ENCODE assay signal across 16 cellular contexts in genomic region chr2:168459256-168459655, GRCh38.
"Had no signal": no experiment of that assay in that cellular context is flagged by ENCODE, and none has a peak within 500 bp of the region (broad histone marks: within the 10 kb centered on the region; RNA-seq: fewer than 3 reads in every experiment).

No MANE protein-coding gene starts in this region.

- H3K4me3 ChIP-seq: colonic mucosa, lung, ovary had no signal

- DNase-seq: activated CD4-positive, alpha-beta T cell treated with anti-CD3 and anti-CD28 coated beads, Interleukin-2, amount 50 U/mL, for 4 hours; activated CD4-positive, CD25-positive, alpha-beta regulatory T cell treated with anti-CD3 and anti-CD28 coated beads, Interleukin-2, amount 50 U/mL, for 72 hours; activated effector memory CD4-positive, alpha-beta T cell treated with Interleukin-2 at 50 U/mL for 16 hours; activated naive CD8-positive, alpha-beta T cell treated with anti-CD3 and anti-CD28 coated beads for 36 hours; activated T-cell treated with anti-CD3 and anti-CD28 coated beads, Interleukin-2, amount 50 U/mL, for 1 hour; anterior cingulate cortex; colonic mucosa; effector CD8-positive, alpha-beta T cell; nephron progenitor cell; ovary; stimulated activated CD4-positive, alpha-beta T cell treated with anti-CD3 and anti-CD28 coated beads, Interleukin-4, amount 100 ng/mL, for 4 hours; T-helper 9 cell had no signal

- H3K27me3 ChIP-seq: colonic mucosa, gastroesophageal sphincter, ovary had no signal

- H3K36me3 ChIP-seq: colonic mucosa, gastroesophageal sphincter, ovary had no signal

- H3K27me3 Mint-ChIP-seq: activated naive CD8-positive, alpha-beta T cell treated with anti-CD3 and anti-CD28 coated beads for 36 hours had no signal

- ATAC-seq: gastroesophageal sphincter had no signal

- H3K4me1 ChIP-seq: colonic mucosa had no signal

- H3K9me3 Mint-ChIP-seq: activated naive CD8-positive, alpha-beta T cell treated with anti-CD3 and anti-CD28 coated beads for 36 hours; nephron progenitor cell had no signal

- FAIRE-seq: bronchial epithelial cell, urothelium cell line had no signal

- H3K4me3 Mint-ChIP-seq: nephron progenitor cell had no signal

- H3K27ac ChIP-seq: colonic mucosa, gastroesophageal sphincter, ovary had no signal

- H3K9me3 ChIP-seq: colonic mucosa, gastroesophageal sphincter, ovary had no signal

- H3K27ac Mint-ChIP-seq: activated naive CD8-positive, alpha-beta T cell treated with anti-CD3 and anti-CD28 coated beads for 36 hours; nephron progenitor cell had no signal
